Comparison of ENCODE assay signal across 25 cellular contexts in genomic region chr3:7602297-7602696, GRCh38.
"Had no signal": no experiment of that assay in that cellular context is flagged by ENCODE, and none has a peak within 500 bp of the region (broad histone marks: within the 10 kb centered on the region; RNA-seq: fewer than 3 reads in every experiment).

No MANE protein-coding gene starts in this region.

- H3K9me3 ChIP-seq: stomach, suprapubic skin, testis, thoracic aorta, thyroid gland, tibial artery, tibial nerve, transverse colon, upper lobe of left lung, upper lobe of right lung, uterus, vagina had no signal

- H3K4me3 ChIP-seq: stomach, suprapubic skin, testis, thoracic aorta, thyroid gland, tibial artery, tibial nerve, transverse colon, upper lobe of left lung, upper lobe of right lung, uterus, vagina had no signal

- H3K4me1 ChIP-seq: stomach, suprapubic skin, testis, thyroid gland, tibial artery, tibial nerve, transverse colon, upper lobe of left lung, upper lobe of right lung, uterus, vagina had no signal

- ATAC-seq: stimulated activated effector memory CD8-positive, alpha-beta T cell treated with anti-CD3 and anti-CD28 coated beads, Interleukin-12 subunit alpha, Interleukin-12 subunit beta, amount 100 ng/mL, for 72 hours; stimulated activated memory B cell treated with anti-CD40 and anti-IgM and Interleukin-4, amounts not matched to agents 10 μg/mL and 1 μg/mL and 100 μg/mL, for 72 hours; stimulated activated naive B cell treated with anti-CD40 and anti-IgM and Interleukin-4, amounts not matched to agents 10 μg/mL and 1 μg/mL and 100 μg/mL, for 72 hours; stimulated activated naive CD8-positive, alpha-beta T cell treated with anti-CD3 and anti-CD28 coated beads, Interleukin-15, amount 100 ng/mL, for 72 hours; stimulated activated naive CD8-positive, alpha-beta T cell treated with anti-CD3 and anti-CD28 coated beads, Interleukin-15, Interleukin-2, amounts not matched to agents 100 U/mL and 50 U/mL, for 24 hours; upper lobe of right lung had no signal

- H3K27ac ChIP-seq: stomach, suprapubic skin, testis, thoracic aorta, thyroid gland, tibial artery, tibial nerve, transverse colon, upper lobe of left lung, upper lobe of right lung, uterus, vagina had no signal

- H3K36me3 ChIP-seq: stomach, suprapubic skin, thoracic aorta, thyroid gland, tibial artery, tibial nerve, transverse colon, upper lobe of left lung, upper lobe of right lung, uterus, vagina had no signal

- H3K27me3 ChIP-seq: stomach, suprapubic skin, testis, thyroid gland, tibial artery, tibial nerve, transverse colon, upper lobe of left lung, upper lobe of right lung, uterus, vagina had no signal

- DNase-seq: stimulated activated CD4-positive, alpha-beta T cell treated with anti-CD3 and anti-CD28 coated beads, Interleukin-2, amount 100 ng/mL, for 48 hours; stimulated activated CD4-positive, alpha-beta T cell treated with anti-CD3 and anti-CD28 coated beads, Interleukin-4, amount 100 ng/mL, for 24 hours; stimulated activated CD4-positive, alpha-beta T cell treated with anti-CD3 and anti-CD28 coated beads, Interleukin-4, amount 100 ng/mL, for 4 hours; stimulated activated CD8-positive, alpha-beta memory T cell treated with anti-CD3 and anti-CD28 coated beads, Interleukin-4, amount 100 ng/mL, for 48 hours; stimulated activated naive B cell treated with anti-CD40 and anti-IgM and Interleukin-4, amounts not matched to agents 10 μg/mL and 1 μg/mL and 100 μg/mL, for 72 hours; stimulated activated naive CD4-positive, alpha-beta T cell; stimulated activated naive CD4-positive, alpha-beta T cell treated with Interleukin-2 at 50 U/mL for 16 hours; stimulated activated naive CD8-positive, alpha-beta T cell treated with anti-CD3 and anti-CD28 coated beads, Interleukin-15, amount 100 ng/mL, for 72 hours; stimulated activated naive CD8-positive, alpha-beta T cell treated with anti-CD3 and anti-CD28 coated beads, Interleukin-15, Interleukin-2, amounts not matched to agents 100 U/mL and 50 U/mL, for 24 hours; stomach; substantia nigra; testis; thyroid gland; tibial artery; transverse colon; trophoblast cell; upper lobe of left lung; upper lobe of right lung; uterus had no signal
